6 cellular contexts compared by ENCODE assay signal in the genomic region with DNA sequence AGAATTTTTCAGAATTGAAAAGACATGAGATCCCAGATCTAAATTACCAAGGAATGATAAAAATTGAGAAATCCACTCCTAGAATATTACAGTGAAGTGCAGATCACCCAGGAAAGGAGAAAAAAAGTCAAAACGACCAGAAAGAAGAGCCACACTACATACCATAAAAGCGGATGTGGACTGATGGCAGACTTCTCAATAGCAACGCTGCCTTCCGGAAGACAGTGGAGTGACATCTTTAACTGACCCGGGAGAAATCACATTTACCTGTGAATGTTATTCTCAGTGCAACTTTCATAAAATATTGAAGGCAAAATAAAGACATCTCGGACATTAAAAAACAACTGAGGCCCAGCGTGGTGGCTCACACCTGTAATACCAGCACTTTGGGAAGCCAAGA. TPM values are rescaled to one million over a fixed set of nuclear protein-coding genes. Genes with fewer than 3 reads are reported as not detected.
"Had no signal": no experiment of that assay in that cellular context is flagged by ENCODE, and none has a peak within 500 bp of the region (broad histone marks: within the 10 kb centered on the region; RNA-seq: fewer than 3 reads in every experiment).

No MANE protein-coding gene starts in this region.

RNA-seq across cellular contexts. Expression of a gene that starts 21.5 kb away (rescaled TPM):
- total RNA-seq: M059J, PC-3, Peyer's patch, Right ventricle myocardium superior, SJSA1 had no signal
- polyA plus RNA-seq: SK-N-SH had no signal

RNA-seq across cellular contexts. Expression of a gene that starts 44.5 kb away (rescaled TPM):
- total RNA-seq: M059J, PC-3, SJSA1 had no signal
- polyA plus RNA-seq: SK-N-SH had no signal
